11 cellular contexts compared by ENCODE assay signal in the genomic region with DNA sequence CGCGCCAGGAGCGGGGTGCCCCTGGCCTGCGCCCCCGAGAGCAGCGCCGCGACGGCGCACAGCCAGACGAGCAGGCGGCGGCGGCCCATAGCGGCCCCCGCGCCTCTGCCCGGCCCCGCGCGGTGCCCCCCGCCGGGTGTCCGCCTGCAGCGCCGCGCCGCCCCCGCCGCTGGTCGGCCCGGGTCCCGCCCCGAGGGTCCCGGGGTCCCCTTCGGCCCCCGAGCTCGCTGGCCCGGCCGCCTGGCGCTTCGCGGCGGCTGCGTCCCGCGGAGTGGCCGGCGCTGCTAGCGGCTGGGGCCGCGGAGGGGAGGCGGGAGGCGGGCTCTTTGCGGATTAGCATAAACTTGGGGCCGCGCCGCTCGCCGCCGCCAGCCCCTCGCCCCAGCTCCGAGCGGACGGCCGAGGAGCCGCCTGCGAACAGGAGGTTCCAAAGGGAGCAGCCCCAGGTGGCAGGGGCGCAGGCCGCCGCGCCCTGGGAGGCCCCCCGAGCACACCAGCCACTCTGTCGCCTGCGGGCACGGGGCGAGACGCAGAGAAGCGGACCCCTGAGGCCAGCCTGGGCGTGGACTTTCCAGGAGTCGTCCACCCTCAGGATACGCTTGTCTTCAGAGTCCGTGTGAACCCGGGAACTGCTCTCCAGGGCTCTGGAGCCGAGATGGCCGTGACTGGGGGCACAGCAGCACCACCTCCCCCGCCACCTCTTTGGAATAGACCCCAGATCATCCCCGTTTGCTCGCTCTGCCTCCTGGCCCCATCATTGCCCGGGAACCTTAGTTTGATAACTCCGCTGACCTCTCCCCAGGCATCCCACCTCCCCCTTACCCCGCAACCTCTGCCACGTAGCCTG. TPM values are rescaled to one million over a fixed set of nuclear protein-coding genes. Genes with fewer than 3 reads are reported as not detected.
A peak's percentile ranks its signal among the peaks of the same experiment; 100 is the strongest.
DNase-seq lines count a peak whose midpoint lies in the region; ATAC-seq and TF ChIP-seq lines count a peak whose summit lies in the region.
"Had no signal": no experiment of that assay in that cellular context is flagged by ENCODE, and none has a peak within 500 bp of the region (broad histone marks: within the 10 kb centered on the region; RNA-seq: fewer than 3 reads in every experiment).

A gene with protein sequence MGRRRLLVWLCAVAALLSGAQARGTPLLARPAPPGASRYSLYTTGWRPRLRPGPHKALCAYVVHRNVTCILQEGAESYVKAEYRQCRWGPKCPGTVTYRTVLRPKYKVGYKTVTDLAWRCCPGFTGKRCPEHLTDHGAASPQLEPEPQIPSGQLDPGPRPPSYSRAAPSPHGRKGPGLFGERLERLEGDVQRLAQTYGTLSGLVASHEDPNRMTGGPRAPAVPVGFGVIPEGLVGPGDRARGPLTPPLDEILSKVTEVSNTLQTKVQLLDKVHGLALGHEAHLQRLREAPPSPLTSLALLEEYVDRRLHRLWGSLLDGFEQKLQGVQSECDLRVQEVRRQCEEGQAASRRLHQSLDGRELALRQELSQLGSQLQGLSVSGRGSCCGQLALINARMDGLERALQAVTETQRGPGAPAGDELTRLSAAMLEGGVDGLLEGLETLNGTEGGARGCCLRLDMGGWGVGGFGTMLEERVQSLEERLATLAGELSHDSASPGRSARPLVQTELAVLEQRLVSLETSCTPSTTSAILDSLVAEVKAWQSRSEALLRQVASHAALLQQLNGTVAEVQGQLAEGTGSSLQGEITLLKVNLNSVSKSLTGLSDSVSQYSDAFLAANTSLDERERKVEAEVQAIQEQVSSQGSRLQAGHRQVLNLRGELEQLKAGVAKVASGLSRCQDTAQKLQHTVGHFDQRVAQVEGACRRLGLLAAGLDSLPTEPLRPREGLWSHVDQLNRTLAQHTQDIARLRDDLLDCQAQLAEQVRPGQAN (minus strand): TSS at position 273 of the 847 bp plus-strand sequence. CDS start 184 bp downstream, at position 89.

- peaks cover 6% of the 10 kb centered on the region for H3K9me3 Mint-ChIP-seq in activated CD8-positive, alpha-beta T cell treated with anti-CD3 and anti-CD28 coated beads for 36 hours
- no peaks in the 10 kb centered on the region for H3K9me3 Mint-ChIP-seq in activated CD8-positive, alpha-beta T cell treated with anti-CD3 and anti-CD28 coated beads, Interleukin-2, amount 10 ng/mL, durations not matched to agents 7 days and 5 days (ENCODE audit: insufficient read depth)
- H3K9me3 Mint-ChIP-seq in activated naive CD8-positive, alpha-beta T cell treated with anti-CD3 and anti-CD28 coated beads for 36 hours: peaks cover 4% of the 10 kb centered on the region

- H3K4me3 Mint-ChIP-seq in activated CD8-positive, alpha-beta T cell treated with anti-CD3 and anti-CD28 coated beads for 36 hours: peak within 1 kb of the TSS; percentile 27
- H3K4me3 Mint-ChIP-seq in activated CD8-positive, alpha-beta T cell treated with anti-CD3 and anti-CD28 coated beads, Interleukin-2, amount 10 ng/mL, durations not matched to agents 7 days and 5 days: no peak within 1 kb of the TSS
- peak within 1 kb of the TSS; percentile 59 for H3K4me3 Mint-ChIP-seq in activated naive CD8-positive, alpha-beta T cell treated with anti-CD3 and anti-CD28 coated beads for 36 hours

- H3K9me3 ChIP-seq in thymus (ENCODE audit: control insufficient read depth) (no peaks in the 10 kb centered on the region), left lung (peaks cover 0 to 11% of the 10 kb centered on the region in 2 donors)

- H3K4me3 ChIP-seq in thymus (ENCODE audit: low read length) (peak within 1 kb of the TSS; percentile 20), left lung (peak within 1 kb of the TSS in 1 of 2 donors; percentile 7)

- peaks cover 38% of the 10 kb centered on the region for H3K27me3 ChIP-seq in thymus (ENCODE audit: control insufficient read depth, insufficient read depth)
- peaks cover 36 to 66% of the 10 kb centered on the region in 2 donors for H3K27me3 ChIP-seq in left lung

- peaks cover 2% of the 10 kb centered on the region for H3K4me1 Mint-ChIP-seq in activated CD8-positive, alpha-beta T cell treated with anti-CD3 and anti-CD28 coated beads for 36 hours (ENCODE audit: low read depth)
- H3K4me1 Mint-ChIP-seq in activated CD8-positive, alpha-beta T cell treated with anti-CD3 and anti-CD28 coated beads, Interleukin-2, amount 10 ng/mL, durations not matched to agents 7 days and 5 days (ENCODE audit: low read depth): peaks cover 4% of the 10 kb centered on the region
- peaks cover 10% of the 10 kb centered on the region for H3K4me1 Mint-ChIP-seq in activated naive CD8-positive, alpha-beta T cell treated with anti-CD3 and anti-CD28 coated beads for 36 hours

- WGBS in thymus: 6% methylated on average over 93 of the region's 93 CpGs

- intact Hi-C loops in activated CD8-positive, alpha-beta T cell treated with anti-CD3 and anti-CD28 coated beads for 36 hours (cut with micrococcal nuclease): no loop called here
- intact Hi-C loops in left lung (cut with DNase I): no loop called here

- TF ChIP-seq CTCF in activated CD8-positive, alpha-beta T cell treated with anti-CD3 and anti-CD28 coated beads for 36 hours (IDR thresholded peaks at IDR 0.05): no peak
- no peak for TF ChIP-seq CTCF in left lung (IDR thresholded peaks at IDR 0.05)

- H3K27ac ChIP-seq in thymus (ENCODE audit: low read depth): no peak within 1 kb of the TSS
- no peak within 1 kb of the TSS for H3K27ac ChIP-seq in left lung

- H3K36me3 ChIP-seq in thymus (ENCODE audit: control insufficient read depth, insufficient read depth) (no peaks in the 10 kb centered on the region), left lung (no peaks in the 10 kb centered on the region)

- H3K27ac Mint-ChIP-seq in activated CD8-positive, alpha-beta T cell treated with anti-CD3 and anti-CD28 coated beads for 36 hours: no peak within 1 kb of the TSS
- H3K27ac Mint-ChIP-seq in activated CD8-positive, alpha-beta T cell treated with anti-CD3 and anti-CD28 coated beads, Interleukin-2, amount 10 ng/mL, durations not matched to agents 7 days and 5 days: no peak within 1 kb of the TSS
- H3K27ac Mint-ChIP-seq in activated naive CD8-positive, alpha-beta T cell treated with anti-CD3 and anti-CD28 coated beads for 36 hours: no peak within 1 kb of the TSS

- DNase-seq in activated CD8-positive, alpha-beta T cell treated with anti-CD3 and anti-CD28 coated beads for 36 hours: no peak
- DNase-seq in activated CD8-positive, alpha-beta T cell treated with anti-CD3 and anti-CD28 coated beads, Interleukin-2, amount 10 ng/mL, durations not matched to agents 7 days and 5 days: no peak
- DNase-seq in activated naive CD8-positive, alpha-beta T cell treated with anti-CD3 and anti-CD28 coated beads for 36 hours: no peak
- DNase-seq in left kidney (ENCODE audit: low read depth, low spot score): peak; percentile 84
- no peak for DNase-seq in H4 (ENCODE audit: low spot score)
- DNase-seq in effector CD4-positive, alpha-beta T cell: no peak
- DNase-seq in left lung: no peak
- DNase-seq: activated CD4-positive, alpha-beta T cell treated with anti-CD3 and anti-CD28 coated beads for 4 hours; EL; GOT3 had no signal

- H3K36me3 Mint-ChIP-seq in activated CD8-positive, alpha-beta T cell treated with anti-CD3 and anti-CD28 coated beads for 36 hours (ENCODE audit: low read depth): no peaks in the 10 kb centered on the region
- H3K36me3 Mint-ChIP-seq in activated CD8-positive, alpha-beta T cell treated with anti-CD3 and anti-CD28 coated beads, Interleukin-2, amount 10 ng/mL, durations not matched to agents 7 days and 5 days (ENCODE audit: low read depth): no peaks in the 10 kb centered on the region
- H3K36me3 Mint-ChIP-seq in activated naive CD8-positive, alpha-beta T cell treated with anti-CD3 and anti-CD28 coated beads for 36 hours: peaks cover 5% of the 10 kb centered on the region

- POLR2A ChIA-PET in activated CD8-positive, alpha-beta T cell treated with anti-CD3 and anti-CD28 coated beads for 36 hours (lab: Charles Lee): no interaction called here
- POLR2A ChIA-PET in activated CD8-positive, alpha-beta T cell treated with anti-CD3 and anti-CD28 coated beads, Interleukin-2, amount 10 ng/mL, durations not matched to agents 7 days and 5 days (lab: Charles Lee): no interaction called here

- ATAC-seq in activated CD8-positive, alpha-beta T cell treated with anti-CD3 and anti-CD28 coated beads for 36 hours: no peak
- ATAC-seq in activated CD8-positive, alpha-beta T cell treated with anti-CD3 and anti-CD28 coated beads, Interleukin-2, amount 10 ng/mL, durations not matched to agents 7 days and 5 days: no peak
- no peak for ATAC-seq in left lung

- H3K4me1 ChIP-seq in thymus (ENCODE audit: control insufficient read depth, insufficient read depth, low read length): no peaks in the 10 kb centered on the region
- peaks cover 0 to 8% of the 10 kb centered on the region in 2 donors for H3K4me1 ChIP-seq in left lung

- CTCF ChIA-PET in activated CD8-positive, alpha-beta T cell treated with anti-CD3 and anti-CD28 coated beads for 36 hours (lab: Charles Lee): interaction anchor here (1.2 kb wide), 1 partner anchor 331 kb away, joined by 3 read pairs; no protein-coding TSS in a partner anchor
- CTCF ChIA-PET in activated CD8-positive, alpha-beta T cell treated with anti-CD3 and anti-CD28 coated beads, Interleukin-2, amount 10 ng/mL, durations not matched to agents 7 days and 5 days (lab: Charles Lee): no interaction called here

- peaks cover 38% of the 10 kb centered on the region for H3K27me3 Mint-ChIP-seq in activated CD8-positive, alpha-beta T cell treated with anti-CD3 and anti-CD28 coated beads for 36 hours
- H3K27me3 Mint-ChIP-seq in activated CD8-positive, alpha-beta T cell treated with anti-CD3 and anti-CD28 coated beads, Interleukin-2, amount 10 ng/mL, durations not matched to agents 7 days and 5 days (ENCODE audit: low read depth): peaks cover 33% of the 10 kb centered on the region
- peaks cover 44% of the 10 kb centered on the region for H3K27me3 Mint-ChIP-seq in activated naive CD8-positive, alpha-beta T cell treated with anti-CD3 and anti-CD28 coated beads for 36 hours

RNA-seq across cellular contexts. Expression of the gene that starts here (rescaled TPM):
- not detected for total RNA-seq in activated CD8-positive, alpha-beta T cell treated with anti-CD3 and anti-CD28 coated beads for 36 hours
- not detected for total RNA-seq in activated CD8-positive, alpha-beta T cell treated with anti-CD3 and anti-CD28 coated beads, Interleukin-2, amount 10 ng/mL, durations not matched to agents 7 days and 5 days
- total RNA-seq in activated naive CD8-positive, alpha-beta T cell treated with anti-CD3 and anti-CD28 coated beads for 36 hours: not detected
- polyA plus RNA-seq in thymus: 0.37 TPM
- not detected in 2 replicates for total RNA-seq in H4 (2014; rRNA removed; shearing (Covaris generic))
- total RNA-seq in left lung: under 1 TPM; 0.08 to 0.29 TPM
